24 cellular contexts compared by ENCODE assay signal in genomic region chr12:43111608-43112007, GRCh38.
DNase-seq lines count a peak whose midpoint lies in the region; ATAC-seq and TF ChIP-seq lines count a peak whose summit lies in the region.
"Had no signal": no experiment of that assay in that cellular context is flagged by ENCODE, and none has a peak within 500 bp of the region (broad histone marks: within the 10 kb centered on the region; RNA-seq: fewer than 3 reads in every experiment).

No MANE protein-coding gene starts in this region.

- no peak for TF ChIP-seq CTCF in PC-3 (conservative IDR thresholded peaks at IDR 0.05; ENCODE audit: low read depth, low read length)
- no peak for TF ChIP-seq CTCF in fibroblast of pulmonary artery (IDR thresholded peaks at IDR 0.05; ENCODE audit: low read length, missing control alignments)

- H3K9me3 ChIP-seq in PC-3 (ENCODE audit: low read length) (no peaks in the 10 kb centered on the region), neuronal stem cell (replicated peaks in 1 of 2; ENCODE audit: control insufficient read depth in 2 of 2, insufficient read depth in 1 of 2, low read depth in 1 of 2, low read length in 2 of 2) (no peaks in the 10 kb centered on the region)
- H3K9me3 ChIP-seq: pancreas, sigmoid colon, testis had no signal

- H4K8ac ChIP-seq in neuronal stem cell (ENCODE audit: low read depth, low read length), result no peak overlapping the region

- no peaks in the 10 kb centered on the region for H3F3A ChIP-seq in PC-3 (ENCODE audit: low read length, unreplicated experiment)

- H2BK120ac ChIP-seq in neuronal stem cell (ENCODE audit: low read depth, low read length), result no peak overlapping the region

- no peak overlapping the region for H3K4ac ChIP-seq in neuronal stem cell (ENCODE audit: low read length)

- H3K79me1 ChIP-seq in neuronal stem cell (ENCODE audit: low read depth, low read length), result no peaks in the 10 kb centered on the region

- H3K27me3 ChIP-seq in PC-3 (ENCODE audit: low read length) (no peaks in the 10 kb centered on the region), neuronal stem cell (ENCODE audit: control insufficient read depth in 3 of 3, insufficient read depth in 3 of 3, low read depth in 1 of 3, low read length in 3 of 3) (no peaks in the 10 kb centered on the region)
- H3K27me3 ChIP-seq: dorsolateral prefrontal cortex, foreskin keratinocyte, pancreas, sigmoid colon, testis had no signal

- H3K36me3 ChIP-seq in PC-3 (ENCODE audit: low read depth, low read length) (no peaks in the 10 kb centered on the region), neuronal stem cell (replicated peaks in 1 of 2; ENCODE audit: control insufficient read depth in 2 of 2, insufficient read depth in 2 of 2, low read length in 2 of 2) (no peaks in the 10 kb centered on the region)
- H3K36me3 ChIP-seq: pancreas, sigmoid colon had no signal

- no peak overlapping the region for H3K18ac ChIP-seq in neuronal stem cell (ENCODE audit: low read length)

- H4K20me1 ChIP-seq in PC-3 (ENCODE audit: low read length), result no peaks in the 10 kb centered on the region

- no peaks in the 10 kb centered on the region for H3K4me1 ChIP-seq in PC-3 (ENCODE audit: insufficient read depth, low read length)
- peaks cover 2 to 3% of the 10 kb centered on the region in 2 donors for H3K4me1 ChIP-seq in neuronal stem cell (ENCODE audit: control insufficient read depth in 2 of 2, insufficient read depth in 1 of 2, low read depth in 1 of 2, low read length in 2 of 2)
- H3K4me1 ChIP-seq: foreskin keratinocyte, pancreas, sigmoid colon, testis had no signal

- ATAC-seq in PC-3, result no peak
- ATAC-seq in GM19452 (IDR thresholded peaks at IDR 0.05; ENCODE audit: unreplicated experiment), result no peak
- ATAC-seq: foreskin keratinocyte; stimulated activated memory B cell treated with anti-CD40 and anti-IgM and Interleukin-4, amounts not matched to agents 10 μg/mL and 1 μg/mL and 100 μg/mL, for 72 hours had no signal

- no peaks in the 10 kb centered on the region for H3K79me2 ChIP-seq in PC-3 (ENCODE audit: low read length)

- DNase-seq in Daoy (ENCODE audit: low read depth) (peak; percentile 4), PC-3 (no peak), fibroblast of pulmonary artery (ENCODE audit: low read depth) (peak; percentile 42), neuronal stem cell (ENCODE audit: low spot score) (no peak), RKO (ENCODE audit: low spot score) (no peak), middle frontal gyrus (ENCODE audit: extremely low spot score, low spot score) (no peak)
- DNase-seq: activated CD4-positive, alpha-beta T cell treated with anti-CD3 and anti-CD28 coated beads, Interleukin-2, amount 50 U/mL, for 48 hours; activated gamma-delta T cell; amygdala; central memory CD4-positive, alpha-beta T cell; DMS53; dorsolateral prefrontal cortex; foreskin keratinocyte; HCEC 1CT; naive B cell; NCI-H1417 treated with DMSO at 0.1 percent for 48 hours; NCI-H69; pancreas; SIG-M5; sigmoid colon; testis had no signal

- no peak overlapping the region for H2BK15ac ChIP-seq in neuronal stem cell (ENCODE audit: low read length)

- H2AFZ ChIP-seq in PC-3 (ENCODE audit: low read length), result peak overlapping the region; percentile 11; the same call in 1 of the 2 replicates
- peak overlapping the region; percentile 18 for H2AFZ ChIP-seq in neuronal stem cell (ENCODE audit: low read length)

- no peak overlapping the region for H3K14ac ChIP-seq in neuronal stem cell (ENCODE audit: low read length)

- no peak overlapping the region for H2AK5ac ChIP-seq in neuronal stem cell (ENCODE audit: low read depth, low read length)

- no CpG with 5 or more reads among the region's 6 CpGs for WGBS in neuronal stem cell (ENCODE audit: extremely low coverage in 2 of 2, insufficient read length in 2 of 2, insufficient replicate concordance in 1 of 2), 2 donors

- H4K91ac ChIP-seq in neuronal stem cell (ENCODE audit: low read depth, low read length, poor library complexity), result no peak overlapping the region

- no peak overlapping the region for H3K23ac ChIP-seq in neuronal stem cell (ENCODE audit: low read depth, low read length, poor library complexity)

- no TSS peak for BruUV-seq in PC-3 (replicated peaks; lab: Mats Ljungman, UMichigan)

- H3K27ac ChIP-seq in PC-3 (ENCODE audit: low read length) (no peak overlapping the region), neuronal stem cell (replicated peaks; ENCODE audit: low read length) (no peak overlapping the region)
- H3K27ac ChIP-seq: dorsolateral prefrontal cortex, foreskin keratinocyte, pancreas, sigmoid colon, testis had no signal

- H3K9ac ChIP-seq in PC-3 (ENCODE audit: low read length) (no peak overlapping the region), neuronal stem cell (ENCODE audit: low read depth, low read length, poor library complexity) (no peak overlapping the region)

- intact Hi-C loops in PC-3 (cut with micrococcal nuclease), result no loop called here

- H3K4me2 ChIP-seq in PC-3 (ENCODE audit: low read length), result no peak overlapping the region
- H3K4me2 ChIP-seq in neuronal stem cell (ENCODE audit: insufficient read depth, low read length, poor library complexity, severe bottlenecking), result no peak overlapping the region

- CTCF ChIA-PET in PC-3 (lab: Charles Lee), result no interaction called here

- H3K4me3 ChIP-seq in PC-3 (ENCODE audit: low read length) (no peak overlapping the region), fibroblast of pulmonary artery (replicated peaks; ENCODE audit: low read depth, low read length) (no peak overlapping the region), neuronal stem cell (ENCODE audit: low read length in 2 of 2) (no peak overlapping the region)
- H3K4me3 ChIP-seq: dorsolateral prefrontal cortex, lung, pancreas, sigmoid colon, testis had no signal

- no peaks in the 10 kb centered on the region for H3K9me2 ChIP-seq in PC-3 (replicated peaks; ENCODE audit: low read length)

- H2BK5ac ChIP-seq in neuronal stem cell (ENCODE audit: low read length), result no peak overlapping the region

- no peak overlapping the region for H2BK12ac ChIP-seq in neuronal stem cell (ENCODE audit: low read length)

- POLR2A ChIA-PET in PC-3 (lab: Charles Lee; ENCODE audit: unreplicated experiment), result no interaction called here

Comparison
In these comparisons a context has a peak if more than half of its experiments do, and no peak if none do; other contexts are left out.
1. DNase-seq: peak in Daoy (single experiment) and fibroblast of pulmonary artery (single experiment); none in PC-3 (single experiment), neuronal stem cell (single experiment), RKO (single experiment) and middle frontal gyrus (single experiment).